ENCODE assay signal across 8 cellular contexts in the genomic region with DNA sequence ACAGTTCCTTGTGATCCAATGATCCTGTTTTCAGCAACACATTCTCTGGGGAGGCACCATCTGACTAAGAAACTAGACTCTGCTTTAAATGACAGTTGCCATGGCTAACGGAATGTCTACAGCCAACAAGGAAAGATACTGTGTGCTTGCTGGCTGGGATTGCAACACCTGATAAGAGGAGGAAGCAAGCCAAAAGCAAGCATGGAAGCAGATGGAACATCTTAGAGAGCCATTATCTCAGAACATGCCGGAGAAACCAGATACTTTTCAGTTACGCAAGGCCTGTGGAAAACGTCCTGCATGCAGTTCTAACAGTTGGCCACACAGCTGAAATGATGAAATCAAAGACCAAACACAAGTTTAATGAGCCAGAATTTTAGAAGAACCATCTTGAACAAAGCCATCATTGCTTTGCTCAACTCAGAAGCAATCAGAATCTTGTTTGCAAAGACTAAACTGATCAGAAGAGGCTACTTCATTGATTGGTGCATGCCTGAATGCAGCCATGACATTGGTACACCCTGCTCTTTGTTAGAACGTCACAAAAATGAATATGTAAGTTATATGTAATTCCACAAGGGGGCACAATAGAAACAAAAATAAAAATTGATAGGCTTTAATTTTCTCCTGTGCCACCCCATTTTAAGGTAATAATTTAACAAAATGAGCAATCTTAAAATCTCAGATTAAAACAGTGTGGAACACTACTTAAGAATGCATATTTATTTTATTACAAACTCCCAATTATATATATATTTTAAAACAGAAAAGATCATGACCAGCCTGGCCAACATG. TPM values are rescaled to one million over a fixed set of nuclear protein-coding genes. Genes with fewer than 3 reads are reported as not detected.
DNase-seq lines count a peak whose midpoint lies in the region; ATAC-seq, FAIRE-seq and TF ChIP-seq lines count a peak whose summit lies in the region.

No MANE protein-coding gene starts in this region.

- peak; percentile 2 to 8 for DNase-seq in stimulated activated CD4-positive, alpha-beta T cell treated with anti-CD3 and anti-CD28 coated beads, Interleukin-1b, Interleukin-23, amount 100 ng/mL, for 4 hours (ENCODE audit: low read depth in 2 of 2)
- DNase-seq in stimulated activated CD4-positive, alpha-beta T cell treated with anti-CD3 and anti-CD28 coated beads, Interleukin-12 subunit alpha, Interleukin-12 subunit beta, amount 100 ng/mL, for 4 hours, result no peak
- peak; percentile 74 for DNase-seq in SK-N-SH
- no peak for DNase-seq in H1 (ENCODE audit: low read depth in 1 of 2, low spot score in 2 of 2)
- DNase-seq in memory B cell (ENCODE audit: low spot score in 2 of 2), result peak; percentile 11 to 31
- DNase-seq in upper lobe of left lung, result peak in 1 of 2 donors; percentile 60

- peaks cover 3% of the 10 kb centered on the region for H3K4me1 Mint-ChIP-seq in memory B cell

- no peaks in the 10 kb centered on the region for H4K20me1 ChIP-seq in SK-N-SH (ENCODE audit: insufficient read depth)
- no peaks in the 10 kb centered on the region for H4K20me1 ChIP-seq in H1 (replicated peaks in 1 of 2; ENCODE audit: control insufficient read depth in 1 of 2, insufficient read depth in 2 of 2, low read length in 2 of 2)

- no peak overlapping the region for H2AK5ac ChIP-seq in H1 (ENCODE audit: low read depth, low read length)

- TF ChIP-seq POLR2A in H1 (IDR thresholded peaks at IDR 0.05; ENCODE audit: control extremely low read depth in 1 of 2, low read depth in 2 of 2, low read length in 2 of 2), result no peak
- no peak for TF ChIP-seq POLR2A in upper lobe of left lung (IDR thresholded peaks at IDR 0.05)

- POLR2A ChIA-PET in SK-N-SH (lab: Yijun Ruan, JAX), result no interaction called here
- POLR2A ChIA-PET in H1 (lab: Charles Lee; ENCODE audit: partially characterized antibody), result interaction anchor here (1.0 to 1.2 kb wide), 2 partner anchors 58 to 59 kb away, joined by 3 to 4 read pairs; a partner anchor contains a TSS

- no peaks in the 10 kb centered on the region for H3K79me1 ChIP-seq in H1 (ENCODE audit: low read depth, low read length)

- H3K4me2 ChIP-seq in SK-N-SH (no peak overlapping the region), H1 (ENCODE audit: insufficient read depth in 1 of 2, low read depth in 2 of 2, low read length in 2 of 2) (no peak overlapping the region)

- no peak overlapping the region for H3K23ac ChIP-seq in H1 (ENCODE audit: insufficient read length)

- no peak overlapping the region for H2BK120ac ChIP-seq in H1 (replicated peaks; ENCODE audit: low read depth, low read length)

- H4K91ac ChIP-seq in H1 (replicated peaks; ENCODE audit: insufficient read length, low read length), result no peak overlapping the region

- no peak overlapping the region for H3K4ac ChIP-seq in H1 (replicated peaks; ENCODE audit: insufficient read length, low read depth, low read length)

- no peaks in the 10 kb centered on the region for H3K9me2 ChIP-seq in SK-N-SH

- H3K27me3 ChIP-seq in SK-N-SH (ENCODE audit: insufficient read depth) (no peaks in the 10 kb centered on the region), H1 (replicated peaks in 1 of 4; ENCODE audit: control insufficient read depth in 3 of 4, extremely low read depth in 1 of 4, insufficient read depth in 3 of 4, low read length in 3 of 4) (no peaks in the 10 kb centered on the region), upper lobe of left lung (no peaks in the 10 kb centered on the region)

- no peak overlapping the region for H2BK20ac ChIP-seq in H1 (ENCODE audit: low read length)

- H3K4me3 ChIP-seq in SK-N-SH (ENCODE audit: low read depth in 2 of 2, low read length in 1 of 2), result no peak overlapping the region; a peak in 1 of 4 replicates
- no peak overlapping the region for H3K4me3 ChIP-seq in H1 (ENCODE audit: extremely low read depth in 1 of 4, insufficient read depth in 2 of 4, low read depth in 3 of 4, low read length in 4 of 4)
- no peak overlapping the region for H3K4me3 ChIP-seq in upper lobe of left lung

- H3K9me3 ChIP-seq in SK-N-SH (no peaks in the 10 kb centered on the region), H1 (ENCODE audit: insufficient read depth in 2 of 2, low read depth in 1 of 2, low read length in 1 of 2) (no peaks in the 10 kb centered on the region), upper lobe of left lung (no peaks in the 10 kb centered on the region)

- H4K5ac ChIP-seq in H1 (ENCODE audit: insufficient read length, low read depth, low read length), result peak overlapping the region; percentile 41

- no peak overlapping the region for H2BK15ac ChIP-seq in H1 (ENCODE audit: low read length)

- H4K8ac ChIP-seq in H1 (ENCODE audit: extremely low read depth, insufficient read depth, low read length), result no peak overlapping the region

- H3K27me3 Mint-ChIP-seq in memory B cell, result peaks cover 7% of the 10 kb centered on the region

- H3K18ac ChIP-seq in H1 (ENCODE audit: extremely low read depth, low read length), result no peak overlapping the region; the same call in 1 of the 2 replicates

- H3K4me3 Mint-ChIP-seq in memory B cell, result no peak overlapping the region

- H3K4me1 ChIP-seq in SK-N-SH (ENCODE audit: control insufficient read depth in 1 of 2, insufficient read depth in 2 of 2, low read depth in 1 of 2, low read length in 1 of 2) (peaks cover 0 to 3% of the 10 kb centered on the region in 2 experiments; a peak in 2 of 4 replicates), H1 (replicated peaks in 1 of 4; ENCODE audit: control insufficient read depth in 3 of 4, insufficient read depth in 4 of 4, low read length in 3 of 4) (peaks cover 0 to 3% (median 2%) of the 10 kb centered on the region in 4 experiments; a peak in 4 of 7 replicates), upper lobe of left lung (peaks cover 7 to 15% (median 9%) of the 10 kb centered on the region in 4 donors)

- H2BK5ac ChIP-seq in H1 (ENCODE audit: low read depth, low read length), result no peak overlapping the region

- FAIRE-seq in H1 (lab: Jason Lieb, UNC), result peak; percentile 39

- H3K23me2 ChIP-seq in H1 (ENCODE audit: low read depth, low read length), result peaks cover 1% of the 10 kb centered on the region; the same call in 1 of the 2 replicates

- no peaks in the 10 kb centered on the region for H3K9me3 Mint-ChIP-seq in memory B cell

- H3K27ac Mint-ChIP-seq in memory B cell, result no peak overlapping the region

- H3F3A ChIP-seq in SK-N-SH (replicated peaks; ENCODE audit: insufficient read depth), result peaks cover 4% of the 10 kb centered on the region

- TF ChIP-seq CTCF in LNCAP (IDR thresholded peaks at IDR 0.05) (peak; percentile 64), SK-N-SH (IDR thresholded peaks at IDR 0.05) (peak; percentile 72), H1 (IDR thresholded peaks at IDR 0.05; ENCODE audit: control extremely low read depth in 1 of 3, insufficient read depth in 1 of 3, low read depth in 1 of 3, low read length in 3 of 3) (peak in 2 of 3 experiments; percentile 43 to 52; a peak in 3 of 4 replicates), upper lobe of left lung (IDR thresholded peaks at IDR 0.05) (peak; percentile 33 to 91 (median 79))

- 31% methylated on average over 5 of the region's 5 CpGs for WGBS in SK-N-SH (ENCODE audit: low lambda C conversion rate)
- WGBS in H1 (ENCODE audit: extremely low coverage in 1 of 2, insufficient coverage in 1 of 2, insufficient read length in 1 of 2, insufficient replicate concordance in 2 of 2, low coverage in 1 of 2, low lambda C conversion rate in 2 of 2, missing lambda C conversion rate in 1 of 2), 2 experiments, result 78% methylated on average over 5 of the region's 5 CpGs; no CpG with 5 or more reads in 1 of the 2 experiments
- 24 to 26% methylated on average over 5 of the region's 5 CpGs for WGBS in upper lobe of left lung, 2 donors

- H2BK12ac ChIP-seq in H1 (ENCODE audit: low read depth, low read length), result no peak overlapping the region

- TF ChIP-seq RAD21 in SK-N-SH (IDR thresholded peaks at IDR 0.05; ENCODE audit: low read length), result peak; percentile 68
- peak; percentile 34 to 42 for TF ChIP-seq RAD21 in H1 (IDR thresholded peaks at IDR 0.05 in 1 of 2, conservative IDR thresholded peaks at IDR 0.05 in 1 of 2; ENCODE audit: low read depth in 2 of 2, low read length in 2 of 2)

- H3K36me3 ChIP-seq in SK-N-SH (replicated peaks in 1 of 2; ENCODE audit: control insufficient read depth in 1 of 2, insufficient read depth in 2 of 2, low read length in 1 of 2) (no peaks in the 10 kb centered on the region), H1 (ENCODE audit: control insufficient read depth in 2 of 4, insufficient read depth in 4 of 4, low read length in 3 of 4) (no peaks in the 10 kb centered on the region), upper lobe of left lung (no peaks in the 10 kb centered on the region)

- H3K9ac ChIP-seq in SK-N-SH (no peak overlapping the region), H1 (replicated peaks in 1 of 4; ENCODE audit: extremely low read depth in 1 of 4, low read depth in 3 of 4, low read length in 3 of 4) (no peak overlapping the region)

- CTCF ChIA-PET in SK-N-SH (lab: Yijun Ruan, JAX) (interaction anchor here (0.6 to 5.3 kb wide), 27 partner anchors 8 to 1208 kb away, joined by 3 to 69 read pairs (median 4); a partner anchor contains a TSS), H1 (lab: Charles Lee; ENCODE audit: partially characterized antibody) (interaction anchor here (0.7 to 4.6 kb wide), 19 partner anchors 9 to 184 kb away, joined by 3 to 41 read pairs (median 3); no protein-coding TSS in a partner anchor)

- ATAC-seq in GM21723 (IDR thresholded peaks at IDR 0.05; ENCODE audit: unreplicated experiment) (peak; percentile 82), memory B cell (ENCODE audit: low read depth) (peak; percentile 93), upper lobe of left lung (ENCODE audit: low FRiP score in 2 of 2) (peak; percentile 90 to 93)

- H3K27ac ChIP-seq in SK-N-SH (ENCODE audit: low read depth in 2 of 2, low read length in 1 of 2) (peak overlapping the region; percentile 36 to 50), H1 (ENCODE audit: low read depth, low read length) (no peak overlapping the region), upper lobe of left lung (peak overlapping the region in 2 of 4 donors; percentile 6 to 9)

- no peak overlapping the region for H3K14ac ChIP-seq in H1 (ENCODE audit: insufficient read length)

- TF ChIP-seq EP300 in SK-N-SH (IDR thresholded peaks at IDR 0.05; ENCODE audit: borderline replicate concordance in 1 of 2, low read depth in 1 of 2, low read length in 1 of 2), result no peak
- TF ChIP-seq EP300 in H1 (IDR thresholded peaks at IDR 0.05; ENCODE audit: borderline replicate concordance in 1 of 2, low read depth in 2 of 2, low read length in 2 of 2), result no peak
- peak in 1 of 4 donors; percentile 58 for TF ChIP-seq EP300 in upper lobe of left lung (IDR thresholded peaks at IDR 0.05)

- H3K79me2 ChIP-seq in SK-N-SH (ENCODE audit: insufficient read depth) (no peaks in the 10 kb centered on the region), H1 (ENCODE audit: control insufficient read depth in 1 of 2, insufficient read depth in 2 of 2, low read length in 2 of 2) (no peaks in the 10 kb centered on the region)

- H3K36me3 Mint-ChIP-seq in memory B cell, result no peaks in the 10 kb centered on the region

- H3K56ac ChIP-seq in H1 (replicated peaks; ENCODE audit: insufficient read length, low read depth, low read length), result no peak overlapping the region

- peak overlapping the region; percentile 72 for H2AFZ ChIP-seq in SK-N-SH (ENCODE audit: low read depth)
- peak overlapping the region; percentile 100 for H2AFZ ChIP-seq in H1 (ENCODE audit: low read length)

RNA-seq across cellular contexts. Expression of a gene that starts 50.8 kb away (rescaled TPM):
- polyA plus RNA-seq in SK-N-SH (2012; rRNA removed), result 9.1 and 9.3 TPM in 2 replicates
- 9.7 and 10.2 TPM in 2 replicates for polyA plus RNA-seq in SK-N-SH (2012; cell fraction: cytosol; rRNA removed)
- polyA plus RNA-seq in SK-N-SH (2012; cell fraction: nucleus; rRNA removed), result 4.0 and 6.3 TPM in 2 replicates
- 3.9 and 5.6 TPM in 2 replicates for total RNA-seq in H1 (2021; fragmentation: NEBNext Ultra II Directional; extraction: Animal tissue kit (Norgen Biotek cat#: 25700))
- 1.3 and 1.8 TPM in 2 replicates for polyA plus RNA-seq in H1 (2011; rRNA removed)
- polyA plus RNA-seq in H1 (2011; cell fraction: cytosol; rRNA removed), result 1.6 TPM
- 2.5 TPM for polyA plus RNA-seq in H1 (2011; cell fraction: nucleus; rRNA removed)
- polyA plus RNA-seq in H1 (2012, experiment 1 of 2), result 1.2 to 2.1 TPM (median 1.7 TPM) in 4 replicates
- 0.73 TPM for polyA plus RNA-seq in H1 (2012, experiment 2 of 2)
- 3.6 TPM for polyA plus RNA-seq in H1 (2013, experiment 1 of 2)
- polyA plus RNA-seq in H1 (2013, experiment 2 of 2), result 3.8 TPM
- polyA minus RNA-seq in H1 (2011; rRNA and poly(A)+ RNA removed), result 3.2 and 6.7 TPM in 2 replicates
- 4.2 TPM for polyA minus RNA-seq in H1 (2011; cell fraction: cytosol; rRNA and poly(A)+ RNA removed)
- polyA minus RNA-seq in H1 (2011; cell fraction: nucleus; rRNA and poly(A)+ RNA removed), result 7.5 TPM
- total RNA-seq in upper lobe of left lung, result 1 to 10 TPM; 3.3 to 10.0 (median 5.9) TPM

RNA-seq across cellular contexts. Expression of a gene that starts 57.9 kb away (rescaled TPM):
- polyA plus RNA-seq in SK-N-SH (2012; rRNA removed) (8.9 and 11.3 TPM in 2 replicates), H1 (2011; rRNA removed) (4.5 and 11.5 TPM in 2 replicates)
- polyA plus RNA-seq in SK-N-SH (2012; cell fraction: cytosol; rRNA removed), result 15.4 and 20.9 TPM in 2 replicates
- polyA plus RNA-seq in SK-N-SH (2012; cell fraction: nucleus; rRNA removed), result 6.9 and 11.4 TPM in 2 replicates
- 89.9 and 91.9 TPM in 2 replicates for total RNA-seq in H1 (2021; fragmentation: NEBNext Ultra II Directional; extraction: Animal tissue kit (Norgen Biotek cat#: 25700))
- 14.8 TPM for polyA plus RNA-seq in H1 (2011; cell fraction: cytosol; rRNA removed)
- 4.4 TPM for polyA plus RNA-seq in H1 (2011; cell fraction: nucleus; rRNA removed)
- 37.3 to 80.4 TPM (median 43.7 TPM) in 4 replicates for polyA plus RNA-seq in H1 (2012, experiment 1 of 2)
- polyA plus RNA-seq in H1 (2012, experiment 2 of 2), result 2.4 TPM
- polyA plus RNA-seq in H1 (2013, experiment 1 of 2), result 29.1 TPM
- 26.7 TPM for polyA plus RNA-seq in H1 (2013, experiment 2 of 2)
- polyA minus RNA-seq in H1 (2011; rRNA and poly(A)+ RNA removed), result 12.9 and 13.9 TPM in 2 replicates
- 22.4 TPM for polyA minus RNA-seq in H1 (2011; cell fraction: cytosol; rRNA and poly(A)+ RNA removed)
- polyA minus RNA-seq in H1 (2011; cell fraction: nucleus; rRNA and poly(A)+ RNA removed), result 30.7 TPM
- total RNA-seq in upper lobe of left lung, result 10 to 100 TPM; 24.3 to 88.0 (median 54.8) TPM

Comparison
In these comparisons a context has a peak if more than half of its experiments do, and no peak if none do; other contexts are left out.
1. DNase-seq: peak in stimulated activated CD4-positive, alpha-beta T cell treated with anti-CD3 and anti-CD28 coated beads, Interleukin-1b, Interleukin-23, amount 100 ng/mL, for 4 hours (2 of 2), SK-N-SH (single experiment) and memory B cell (2 of 2); none in stimulated activated CD4-positive, alpha-beta T cell treated with anti-CD3 and anti-CD28 coated beads, Interleukin-12 subunit alpha, Interleukin-12 subunit beta, amount 100 ng/mL, for 4 hours (single experiment) and H1 (0 of 2).
2. Peak in every context shown above with its lines, with median percentiles within 50 percentile points of each other: ATAC-seq and CTCF ChIP-seq.